ENCODE assay signal across 16 cellular contexts in the genomic region with DNA sequence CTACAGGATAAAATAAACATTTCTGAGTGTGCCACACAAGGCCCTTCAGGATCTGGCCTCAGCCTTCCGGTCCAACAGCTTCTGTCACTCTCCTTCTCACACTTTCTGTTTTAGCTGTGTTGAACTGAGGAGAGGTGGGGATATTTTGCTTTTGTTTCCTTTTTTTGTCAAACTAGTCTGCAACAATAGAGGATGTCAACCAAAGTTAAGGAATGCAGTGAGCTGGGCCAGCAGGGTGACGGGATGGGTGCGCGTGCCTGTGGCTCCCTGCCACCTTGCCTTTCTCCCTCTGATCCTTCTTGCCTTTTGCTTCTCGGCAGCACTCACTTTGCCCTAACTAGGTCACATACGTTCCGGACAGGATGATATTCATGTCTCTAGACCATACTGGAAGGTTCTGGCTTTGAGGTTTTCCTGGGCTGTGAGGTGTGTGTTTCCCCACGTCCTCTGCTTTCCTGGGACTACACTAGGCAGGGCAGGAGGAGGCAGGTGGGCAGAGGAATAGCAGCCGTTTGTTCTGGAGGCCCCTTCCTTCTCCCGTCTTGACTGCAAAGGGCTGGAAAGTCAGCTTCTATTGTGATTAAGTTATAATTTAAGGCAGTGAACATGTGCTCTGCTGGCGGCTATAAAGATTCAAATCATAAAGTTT.
DNase-seq lines count a peak whose midpoint lies in the region; ATAC-seq, FAIRE-seq and TF ChIP-seq lines count a peak whose summit lies in the region.
"Had no signal": no experiment of that assay in that cellular context is flagged by ENCODE, and none has a peak within 500 bp of the region (broad histone marks: within the 10 kb centered on the region; RNA-seq: fewer than 3 reads in every experiment).

No MANE protein-coding gene starts in this region.

- H4K20me1 ChIP-seq in H9 (ENCODE audit: control insufficient read depth, insufficient read depth, insufficient read length) = no peaks in the 10 kb centered on the region
- no peaks in the 10 kb centered on the region for H4K20me1 ChIP-seq in osteoblast (ENCODE audit: insufficient read depth, low read length)
- H4K20me1 ChIP-seq: BLaER1 had no signal

- H3K27me3 Mint-ChIP-seq in H9 (ENCODE audit: low read depth) (peaks cover 7% of the 10 kb centered on the region), endothelial cell (ENCODE audit: unreplicated experiment) (no peaks in the 10 kb centered on the region)

- no peak overlapping the region for H3K56ac ChIP-seq in H9 (ENCODE audit: insufficient read length, low read depth, low read length)

- intact Hi-C loops in Right ventricle myocardium inferior (cut with DNase I) = no loop called here

- H3K4me3 Mint-ChIP-seq in H9 = no peak overlapping the region
- no peak overlapping the region for H3K4me3 Mint-ChIP-seq in endothelial cell (ENCODE audit: unreplicated experiment)

- H4K91ac ChIP-seq in H9 (ENCODE audit: insufficient read length, low read depth, low read length) = no peak overlapping the region

- H3K27ac Mint-ChIP-seq in H9 = peak overlapping the region in 2 of 3 experiments; percentile 16 to 33; a peak in 4 of 7 replicates
- H3K27ac Mint-ChIP-seq in endothelial cell (ENCODE audit: unreplicated experiment) = peak overlapping the region; percentile 57

- TF ChIP-seq POLR2A in H54 (IDR thresholded peaks at IDR 0.05; ENCODE audit: low read depth, low read length) = no peak

- no peaks in the 10 kb centered on the region for H3K79me1 ChIP-seq in H9 (ENCODE audit: insufficient read depth, low read depth, low read length, poor library complexity, severe bottlenecking)

- no peaks in the 10 kb centered on the region for H3K9me3 ChIP-seq in H9 (ENCODE audit: control insufficient read depth, low read depth, low read length)
- H3K9me3 ChIP-seq in osteoblast (ENCODE audit: low read depth, low read length) = no peaks in the 10 kb centered on the region
- H3K9me3 ChIP-seq: body of pancreas had no signal

- H3K14ac ChIP-seq in H9 (ENCODE audit: insufficient read depth, low read length) = no peak overlapping the region

- no peak overlapping the region for H3T11ph ChIP-seq in H9 (ENCODE audit: low read length)

- no peak for FAIRE-seq in H54 (lab: Jason Lieb, UNC)
- FAIRE-seq: K562, small intestine had no signal

- H3K23me2 ChIP-seq in H9 (ENCODE audit: insufficient read length, low read depth, low read length, poor library complexity, severe bottlenecking) = no peaks in the 10 kb centered on the region

- H3K4me2 ChIP-seq in H9 (ENCODE audit: insufficient read depth, insufficient read length, low read length) = no peak overlapping the region
- peak overlapping the region; percentile 58 for H3K4me2 ChIP-seq in osteoblast (ENCODE audit: insufficient read depth, low read length)
- H3K4me2 ChIP-seq: BLaER1, PC-9 had no signal

- H3K9me3 Mint-ChIP-seq in H9 (peaks cover 3 to 7% of the 10 kb centered on the region in 2 experiments; a peak in 4 of 5 replicates), endothelial cell (ENCODE audit: unreplicated experiment) (no peaks in the 10 kb centered on the region)

- H2BK5ac ChIP-seq in H9 (ENCODE audit: insufficient read length, low read length) = no peak overlapping the region

- no peak overlapping the region for H2BK20ac ChIP-seq in H9 (ENCODE audit: low read depth, low read length, poor library complexity, severe bottlenecking)

- H3K27ac ChIP-seq in H9 (ENCODE audit: insufficient read length, low read depth, low read length) = no peak overlapping the region
- no peak overlapping the region for H3K27ac ChIP-seq in osteoblast (ENCODE audit: low read depth, low read length)
- H3K27ac ChIP-seq: BLaER1, body of pancreas, PC-9 had no signal

- peak; percentile 12 for DNase-seq in EL
- DNase-seq in H9 = no peak
- DNase-seq in endothelial cell (ENCODE audit: low spot score) = no peak
- peak; percentile 19 for DNase-seq in osteoblast (ENCODE audit: insufficient read length, low spot score, missing footprints)
- DNase-seq in H54 (ENCODE audit: insufficient read length, low spot score) = no peak
- no peak for DNase-seq in Right ventricle myocardium inferior (ENCODE audit: missing footprints)
- no peak for DNase-seq in activated CD8-positive, alpha-beta memory T cell treated with anti-CD3 and anti-CD28 coated beads, Interleukin-2, amount 50 U/mL, for 4 hours
- DNase-seq: body of pancreas, GDM1, NCI-H2107, small intestine had no signal

- no peak overlapping the region for H2BK120ac ChIP-seq in H9 (ENCODE audit: low read depth, low read length, poor library complexity, severe bottlenecking)

- H2AK5ac ChIP-seq in H9 (ENCODE audit: insufficient read length, low read length) = no peak overlapping the region

- TF ChIP-seq CTCF in H9 (conservative IDR thresholded peaks at IDR 0.05) (no peak), endothelial cell (IDR thresholded peaks at IDR 0.05; ENCODE audit: unreplicated experiment) (no peak), osteoblast (IDR thresholded peaks at IDR 0.05; ENCODE audit: extremely low read depth, low read depth, low read length) (no peak)

- peaks cover 6% of the 10 kb centered on the region for H3K4me1 ChIP-seq in H9 (ENCODE audit: insufficient read depth, low read length)
- peaks cover 4% of the 10 kb centered on the region for H3K4me1 ChIP-seq in osteoblast (ENCODE audit: insufficient read depth, low read length)
- H3K4me1 ChIP-seq: BLaER1, body of pancreas had no signal

- peak overlapping the region; percentile 31 for H3K4me3 ChIP-seq in osteoblast (ENCODE audit: insufficient read depth, low read length)
- H3K4me3 ChIP-seq: BLaER1, body of pancreas, K562, PC-9 had no signal

- no peak overlapping the region for H4K8ac ChIP-seq in H9 (replicated peaks; ENCODE audit: insufficient read length, low read depth, low read length)

- H3K4ac ChIP-seq in H9 (ENCODE audit: low read depth, low read length) = no peak overlapping the region

- no peaks in the 10 kb centered on the region for H3K79me2 ChIP-seq in H9 (ENCODE audit: insufficient read depth, low read length)
- H3K79me2 ChIP-seq in osteoblast (ENCODE audit: insufficient read depth, low read length) = no peaks in the 10 kb centered on the region

- H3K18ac ChIP-seq in H9 (ENCODE audit: insufficient read length, low read depth, low read length) = no peak overlapping the region

- H4K5ac ChIP-seq in H9 (ENCODE audit: insufficient read length, low read depth, low read length) = no peak overlapping the region

- no CpG with 5 or more reads among the region's 11 CpGs for WGBS in H9 (ENCODE audit: extremely low coverage, insufficient read length, low lambda C conversion rate)

- no peak overlapping the region for H2BK15ac ChIP-seq in H9 (ENCODE audit: low read depth, low read length)

- no peak overlapping the region for H3K23ac ChIP-seq in H9 (ENCODE audit: insufficient read length, low read depth, low read length)

- H3K36me3 Mint-ChIP-seq in H9 (ENCODE audit: insufficient read depth in 1 of 3, low read depth in 3 of 3) = peaks cover 0 to 11% (median 10%) of the 10 kb centered on the region in 3 experiments; a peak in 5 of 7 replicates
- peaks cover 3% of the 10 kb centered on the region for H3K36me3 Mint-ChIP-seq in endothelial cell (ENCODE audit: low read depth, unreplicated experiment)

- no peaks in the 10 kb centered on the region for H3K27me3 ChIP-seq in H9 (ENCODE audit: insufficient read depth, low read length)
- peaks cover 23% of the 10 kb centered on the region for H3K27me3 ChIP-seq in osteoblast (ENCODE audit: insufficient read depth, low read length)
- H3K27me3 ChIP-seq: BLaER1, body of pancreas had no signal

- ATAC-seq in HG03097 (IDR thresholded peaks at IDR 0.05; ENCODE audit: low FRiP score, unreplicated experiment) (no peak), Right ventricle myocardium inferior (no peak)
- ATAC-seq: body of pancreas, HCT116, K562 had no signal

- no peaks in the 10 kb centered on the region for H3K36me3 ChIP-seq in osteoblast (ENCODE audit: insufficient read depth, low read length)
- H3K36me3 ChIP-seq: BLaER1 had no signal

- no peak overlapping the region for H3K9ac ChIP-seq in H9 (ENCODE audit: extremely low read depth, insufficient read length, low read length)
- H3K9ac ChIP-seq: BLaER1 had no signal

- no peak overlapping the region for H2BK12ac ChIP-seq in H9 (ENCODE audit: insufficient read length, low read depth, low read length)

- peaks cover 18 to 34% of the 10 kb centered on the region in 2 experiments for H3K4me1 Mint-ChIP-seq in H9
- peaks cover 31% of the 10 kb centered on the region for H3K4me1 Mint-ChIP-seq in endothelial cell (ENCODE audit: unreplicated experiment)

- H2AFZ ChIP-seq in H9 (ENCODE audit: low read length) = no peak overlapping the region
- peak overlapping the region; percentile 50 for H2AFZ ChIP-seq in osteoblast (ENCODE audit: low read length)
- H2AFZ ChIP-seq: PC-9 had no signal

Comparison
In these comparisons a context has a peak if more than half of its experiments do, and no peak if none do; other contexts are left out.
1. DNase-seq: peak in EL (single experiment) and osteoblast (single experiment); none in H9 (single experiment), endothelial cell (single experiment), H54 (single experiment), Right ventricle myocardium inferior (single experiment) and activated CD8-positive, alpha-beta memory T cell treated with anti-CD3 and anti-CD28 coated beads, Interleukin-2, amount 50 U/mL, for 4 hours (single experiment).